ENCODE assay signal across 20 cellular contexts in the genomic region with DNA sequence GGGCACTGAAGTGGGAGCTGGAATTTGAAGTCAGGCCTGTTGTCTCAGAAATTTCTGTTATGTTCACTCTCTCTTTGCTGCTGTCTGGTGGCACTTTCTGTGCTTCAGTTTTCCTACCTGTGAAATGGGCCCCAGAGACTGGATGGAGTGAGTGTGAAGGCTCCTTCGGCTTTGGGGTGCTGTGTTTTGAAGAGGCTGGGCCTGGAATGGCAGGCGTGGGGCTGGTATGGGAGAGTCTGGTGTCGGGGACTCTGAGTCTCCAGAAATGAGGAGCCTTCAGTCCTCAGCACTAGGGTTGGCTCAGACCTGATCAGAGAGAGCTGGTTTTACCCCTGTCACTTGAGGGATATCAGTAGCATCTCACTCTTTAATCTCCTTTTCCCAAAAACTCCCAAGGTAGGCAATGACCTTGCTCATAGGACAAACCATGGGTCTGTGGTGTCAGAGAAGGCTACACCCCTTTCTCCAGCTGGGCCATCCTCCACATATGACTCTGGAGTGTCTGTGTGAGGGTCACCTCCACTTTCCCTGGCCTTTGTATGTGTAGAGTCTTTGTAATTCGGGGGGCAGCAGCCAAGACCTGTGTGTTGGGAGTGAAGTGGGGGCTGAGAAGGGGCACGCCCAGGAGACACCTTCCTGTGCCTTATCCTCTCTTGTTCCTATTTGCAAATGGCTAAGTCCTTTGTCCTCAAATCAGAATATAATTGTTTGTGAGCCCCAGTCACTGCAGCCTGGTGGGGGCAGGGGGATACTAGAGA.
DNase-seq lines count a peak whose midpoint lies in the region; TF ChIP-seq lines count a peak whose summit lies in the region.
"Had no signal": no experiment of that assay in that cellular context is flagged by ENCODE, and none has a peak within 500 bp of the region (broad histone marks: within the 10 kb centered on the region; RNA-seq: fewer than 3 reads in every experiment).

No MANE protein-coding gene starts in this region.

- H3K9me2 ChIP-seq in SK-N-SH: no peaks in the 10 kb centered on the region

- no peak overlapping the region for H3K9ac ChIP-seq in SK-N-SH

- TF ChIP-seq RAD21 in SK-N-SH (IDR thresholded peaks at IDR 0.05; ENCODE audit: low read length): no peak

- intact Hi-C loops in vagina (cut with DNase I) (no loop called here), A673 (cut with micrococcal nuclease; ENCODE audit: unreplicated experiment) (loop anchor here (10.0 kb wide), 1 partner anchor 569 kb away; no protein-coding TSS in a partner anchor)

- 33% methylated on average over 5 of the region's 5 CpGs for whole genome bisulfite sequencing in SK-N-SH (ENCODE audit: low lambda C conversion rate)

- POLR2A ChIA-PET in SK-N-SH (lab: Yijun Ruan, JAX): no interaction called here
- POLR2A ChIA-PET in A673 (lab: Charles Lee; ENCODE audit: low non-redundant PET): no interaction called here

- CTCF ChIA-PET in SK-N-SH (lab: Yijun Ruan, JAX) (interaction anchor here (0.6 to 1.3 kb wide), 2 partner anchors 190 to 1088 kb away, joined by 3 read pairs; no protein-coding TSS in a partner anchor), A673 (lab: Charles Lee) (no interaction called here)

- H3K4me1 Mint-ChIP-seq in glutamatergic neuron (ENCODE audit: low read depth, unreplicated experiment): peaks cover 52% of the 10 kb centered on the region
- H3K4me1 Mint-ChIP-seq in osteocyte (ENCODE audit: unreplicated experiment): no peaks in the 10 kb centered on the region
- H3K4me1 Mint-ChIP-seq: CD4-positive, CD25-positive, alpha-beta regulatory T cell; IgD-negative memory B cell had no signal

- no peak overlapping the region for H3K4me2 ChIP-seq in SK-N-SH

- H3K4me3 Mint-ChIP-seq in glutamatergic neuron (ENCODE audit: unreplicated experiment) (no peak overlapping the region), osteocyte (ENCODE audit: unreplicated experiment) (no peak overlapping the region)
- H3K4me3 Mint-ChIP-seq: CD4-positive, CD25-positive, alpha-beta regulatory T cell; IgD-negative memory B cell had no signal

- H3K9me3 Mint-ChIP-seq in glutamatergic neuron (ENCODE audit: unreplicated experiment) (peaks cover 8% of the 10 kb centered on the region), osteocyte (ENCODE audit: unreplicated experiment) (no peaks in the 10 kb centered on the region)

- TF ChIP-seq POLR2A in vagina (IDR thresholded peaks at IDR 0.05): no peak

- H2AFZ ChIP-seq in SK-N-SH (ENCODE audit: low read depth): no peak overlapping the region

- no peaks in the 10 kb centered on the region for H4K20me1 ChIP-seq in SK-N-SH (ENCODE audit: insufficient read depth)

- no peaks in the 10 kb centered on the region for H3K4me1 ChIP-seq in vagina
- H3K4me1 ChIP-seq in SK-N-SH (ENCODE audit: control insufficient read depth in 1 of 2, insufficient read depth in 2 of 2, low read depth in 1 of 2, low read length in 1 of 2): peaks cover 0 to 38% of the 10 kb centered on the region in 2 experiments; a peak in 2 of 4 replicates
- H3K4me1 ChIP-seq in A673 (ENCODE audit: insufficient read depth, low read length, poor library complexity, severe bottlenecking): no peaks in the 10 kb centered on the region

- DNase-seq in activated CD8-positive, alpha-beta memory T cell treated with anti-CD3 and anti-CD28 coated beads for 24 hours: peak; percentile 21
- DNase-seq in activated CD8-positive, alpha-beta memory T cell treated with anti-CD3 and anti-CD28 coated beads, Interleukin-2, amount 50 U/mL, for 4 hours: no peak
- no peak for DNase-seq in glutamatergic neuron
- peak; percentile 66 for DNase-seq in osteocyte (ENCODE audit: extremely low spot score, unreplicated experiment)
- DNase-seq in vagina (ENCODE audit: extremely low spot score in 2 of 2): peak; percentile 49 to 64
- no peak for DNase-seq in SK-N-SH
- DNase-seq in A673 (ENCODE audit: low spot score): no peak
- no peak for DNase-seq in NCI-H510A treated with DMSO at 0.1 percent for 48 hours (lab: John Stamatoyannopoulos, UW)
- DNase-seq: 8988T; CD4-positive, CD25-positive, alpha-beta regulatory T cell; EL; GF-D8; MV-4-11; NCI-H1694; NCI-H2081 treated with DMSO at 0.1 percent for 48 hours; NCI-H446; NCI-H526 treated with DMSO at 0.1 percent for 48 hours; OCI-M1; Right ventricle myocardium superior had no signal

- no peaks in the 10 kb centered on the region for H3F3A ChIP-seq in SK-N-SH (replicated peaks; ENCODE audit: insufficient read depth)

- H3K27me3 ChIP-seq in vagina: no peaks in the 10 kb centered on the region
- no peaks in the 10 kb centered on the region for H3K27me3 ChIP-seq in SK-N-SH (ENCODE audit: insufficient read depth)
- H3K27me3 ChIP-seq in A673 (replicated peaks; ENCODE audit: insufficient read depth, low read depth, low read length, poor library complexity): peaks cover 49% of the 10 kb centered on the region

- H3K4me3 ChIP-seq in vagina (no peak overlapping the region), SK-N-SH (ENCODE audit: low read depth in 2 of 2, low read length in 1 of 2) (no peak overlapping the region), A673 (ENCODE audit: low read depth, low read length, poor library complexity, severe bottlenecking) (no peak overlapping the region)

- no peak overlapping the region for H3K27ac ChIP-seq in vagina
- H3K27ac ChIP-seq in SK-N-SH (ENCODE audit: low read depth in 2 of 2, low read length in 1 of 2): no peak overlapping the region
- no peak overlapping the region for H3K27ac ChIP-seq in A673 (ENCODE audit: low read depth, low read length, poor library complexity, severe bottlenecking)

- no TSS peak for BruUV-seq in A673 (replicated peaks; lab: Mats Ljungman, UMichigan)

- peak overlapping the region; percentile 55 for H3K27ac Mint-ChIP-seq in glutamatergic neuron (ENCODE audit: unreplicated experiment)
- H3K27ac Mint-ChIP-seq in osteocyte (ENCODE audit: unreplicated experiment): no peak overlapping the region
- H3K27ac Mint-ChIP-seq: CD4-positive, CD25-positive, alpha-beta regulatory T cell; IgD-negative memory B cell had no signal

- no peaks in the 10 kb centered on the region for H3K79me2 ChIP-seq in SK-N-SH (ENCODE audit: insufficient read depth)

- TF ChIP-seq CTCF in glutamatergic neuron (IDR thresholded peaks at IDR 0.05; ENCODE audit: partially characterized antibody, unreplicated experiment) (no peak), osteocyte (IDR thresholded peaks at IDR 0.05) (no peak), vagina (IDR thresholded peaks at IDR 0.05) (no peak), SK-N-SH (IDR thresholded peaks at IDR 0.05) (no peak), A673 (conservative IDR thresholded peaks at IDR 0.05; ENCODE audit: low read depth, low read length) (no peak)

- H3K36me3 Mint-ChIP-seq in glutamatergic neuron (ENCODE audit: unreplicated experiment) (no peaks in the 10 kb centered on the region), osteocyte (ENCODE audit: unreplicated experiment) (no peaks in the 10 kb centered on the region)
- H3K36me3 Mint-ChIP-seq: CD4-positive, CD25-positive, alpha-beta regulatory T cell had no signal

- H3K9me3 ChIP-seq in vagina (no peaks in the 10 kb centered on the region), SK-N-SH (no peaks in the 10 kb centered on the region), A673 (ENCODE audit: low read depth, low read length, poor library complexity, severe bottlenecking) (no peaks in the 10 kb centered on the region)

- H3K27me3 Mint-ChIP-seq in glutamatergic neuron (ENCODE audit: unreplicated experiment) (peaks cover 9% of the 10 kb centered on the region), osteocyte (ENCODE audit: unreplicated experiment) (peaks cover 5% of the 10 kb centered on the region)
- H3K27me3 Mint-ChIP-seq: CD4-positive, CD25-positive, alpha-beta regulatory T cell had no signal

- TF ChIP-seq EP300 in SK-N-SH (IDR thresholded peaks at IDR 0.05; ENCODE audit: borderline replicate concordance in 1 of 2, low read depth in 1 of 2, low read length in 1 of 2): no peak

- H3K36me3 ChIP-seq in vagina: no peaks in the 10 kb centered on the region
- no peaks in the 10 kb centered on the region for H3K36me3 ChIP-seq in SK-N-SH (replicated peaks in 1 of 2; ENCODE audit: control insufficient read depth in 1 of 2, insufficient read depth in 2 of 2, low read length in 1 of 2)
- no peaks in the 10 kb centered on the region for H3K36me3 ChIP-seq in A673 (ENCODE audit: insufficient read depth, low read length, poor library complexity, severe bottlenecking)

TF ChIP-seq in SK-N-SH, 30 proteins besides CTCF, POLR2A, EP300 and RAD21 (continues in another document):
- no peak for TF ChIP-seq POLR2AphosphoS5 (IDR thresholded peaks at IDR 0.05; ENCODE audit: low read depth, low read length)
- no peak for TF ChIP-seq FOXM1 (IDR thresholded peaks at IDR 0.05; ENCODE audit: low read depth)
- TF ChIP-seq JUND (IDR thresholded peaks at IDR 0.05): no peak
- TF ChIP-seq, protein P1, sequence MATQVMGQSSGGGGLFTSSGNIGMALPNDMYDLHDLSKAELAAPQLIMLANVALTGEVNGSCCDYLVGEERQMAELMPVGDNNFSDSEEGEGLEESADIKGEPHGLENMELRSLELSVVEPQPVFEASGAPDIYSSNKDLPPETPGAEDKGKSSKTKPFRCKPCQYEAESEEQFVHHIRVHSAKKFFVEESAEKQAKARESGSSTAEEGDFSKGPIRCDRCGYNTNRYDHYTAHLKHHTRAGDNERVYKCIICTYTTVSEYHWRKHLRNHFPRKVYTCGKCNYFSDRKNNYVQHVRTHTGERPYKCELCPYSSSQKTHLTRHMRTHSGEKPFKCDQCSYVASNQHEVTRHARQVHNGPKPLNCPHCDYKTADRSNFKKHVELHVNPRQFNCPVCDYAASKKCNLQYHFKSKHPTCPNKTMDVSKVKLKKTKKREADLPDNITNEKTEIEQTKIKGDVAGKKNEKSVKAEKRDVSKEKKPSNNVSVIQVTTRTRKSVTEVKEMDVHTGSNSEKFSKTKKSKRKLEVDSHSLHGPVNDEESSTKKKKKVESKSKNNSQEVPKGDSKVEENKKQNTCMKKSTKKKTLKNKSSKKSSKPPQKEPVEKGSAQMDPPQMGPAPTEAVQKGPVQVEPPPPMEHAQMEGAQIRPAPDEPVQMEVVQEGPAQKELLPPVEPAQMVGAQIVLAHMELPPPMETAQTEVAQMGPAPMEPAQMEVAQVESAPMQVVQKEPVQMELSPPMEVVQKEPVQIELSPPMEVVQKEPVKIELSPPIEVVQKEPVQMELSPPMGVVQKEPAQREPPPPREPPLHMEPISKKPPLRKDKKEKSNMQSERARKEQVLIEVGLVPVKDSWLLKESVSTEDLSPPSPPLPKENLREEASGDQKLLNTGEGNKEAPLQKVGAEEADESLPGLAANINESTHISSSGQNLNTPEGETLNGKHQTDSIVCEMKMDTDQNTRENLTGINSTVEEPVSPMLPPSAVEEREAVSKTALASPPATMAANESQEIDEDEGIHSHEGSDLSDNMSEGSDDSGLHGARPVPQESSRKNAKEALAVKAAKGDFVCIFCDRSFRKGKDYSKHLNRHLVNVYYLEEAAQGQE (IDR thresholded peaks at IDR 0.05; ENCODE audit: low read depth, low read length): no peak
- no peak for TF ChIP-seq SIN3A (IDR thresholded peaks at IDR 0.05; ENCODE audit: borderline replicate concordance, low read depth, low read length)
- no peak for TF ChIP-seq MEF2A (IDR thresholded peaks at IDR 0.05; ENCODE audit: borderline replicate concordance, low read depth)
- no peak for TF ChIP-seq GATA2 (CRISPR knock-in tag; IDR thresholded peaks at IDR 0.05)
- TF ChIP-seq RXRA (IDR thresholded peaks at IDR 0.05; ENCODE audit: borderline replicate concordance, low read depth): no peak

Comparison
In these comparisons a context has a peak if more than half of its experiments do, and no peak if none do; other contexts are left out.
1. DNase-seq: peak in activated CD8-positive, alpha-beta memory T cell treated with anti-CD3 and anti-CD28 coated beads for 24 hours (single experiment), osteocyte (single experiment) and vagina (2 of 2); none in activated CD8-positive, alpha-beta memory T cell treated with anti-CD3 and anti-CD28 coated beads, Interleukin-2, amount 50 U/mL, for 4 hours (single experiment), glutamatergic neuron (single experiment), SK-N-SH (single experiment), A673 (single experiment) and NCI-H510A treated with DMSO at 0.1 percent for 48 hours (single experiment).